ENCODE assay signal across 1 cellular context in the genomic region with DNA sequence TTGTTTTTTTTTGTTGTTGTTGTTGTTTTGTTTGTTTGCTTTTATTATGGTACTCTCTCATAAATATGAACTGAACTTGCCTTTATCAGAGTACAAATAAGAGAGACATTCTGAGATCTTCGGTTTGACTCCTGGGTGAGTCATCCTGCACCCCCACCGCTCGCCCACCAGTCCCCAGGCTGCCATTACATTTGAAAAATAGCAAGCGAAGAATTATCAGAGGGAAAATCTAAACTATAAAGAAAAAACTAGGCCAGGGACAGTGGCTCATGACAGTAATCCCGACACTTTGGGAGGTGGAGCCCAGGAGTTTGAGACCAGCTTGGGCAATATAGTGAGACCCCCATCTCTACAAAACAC.
TF ChIP-seq lines count a peak whose summit lies in the region.

No MANE protein-coding gene starts in this region.

TF ChIP-seq in K562, 482 proteins besides CTCF, POLR2A, EP300 and RAD21 (continued from another document):
- TF ChIP-seq, protein P1, sequence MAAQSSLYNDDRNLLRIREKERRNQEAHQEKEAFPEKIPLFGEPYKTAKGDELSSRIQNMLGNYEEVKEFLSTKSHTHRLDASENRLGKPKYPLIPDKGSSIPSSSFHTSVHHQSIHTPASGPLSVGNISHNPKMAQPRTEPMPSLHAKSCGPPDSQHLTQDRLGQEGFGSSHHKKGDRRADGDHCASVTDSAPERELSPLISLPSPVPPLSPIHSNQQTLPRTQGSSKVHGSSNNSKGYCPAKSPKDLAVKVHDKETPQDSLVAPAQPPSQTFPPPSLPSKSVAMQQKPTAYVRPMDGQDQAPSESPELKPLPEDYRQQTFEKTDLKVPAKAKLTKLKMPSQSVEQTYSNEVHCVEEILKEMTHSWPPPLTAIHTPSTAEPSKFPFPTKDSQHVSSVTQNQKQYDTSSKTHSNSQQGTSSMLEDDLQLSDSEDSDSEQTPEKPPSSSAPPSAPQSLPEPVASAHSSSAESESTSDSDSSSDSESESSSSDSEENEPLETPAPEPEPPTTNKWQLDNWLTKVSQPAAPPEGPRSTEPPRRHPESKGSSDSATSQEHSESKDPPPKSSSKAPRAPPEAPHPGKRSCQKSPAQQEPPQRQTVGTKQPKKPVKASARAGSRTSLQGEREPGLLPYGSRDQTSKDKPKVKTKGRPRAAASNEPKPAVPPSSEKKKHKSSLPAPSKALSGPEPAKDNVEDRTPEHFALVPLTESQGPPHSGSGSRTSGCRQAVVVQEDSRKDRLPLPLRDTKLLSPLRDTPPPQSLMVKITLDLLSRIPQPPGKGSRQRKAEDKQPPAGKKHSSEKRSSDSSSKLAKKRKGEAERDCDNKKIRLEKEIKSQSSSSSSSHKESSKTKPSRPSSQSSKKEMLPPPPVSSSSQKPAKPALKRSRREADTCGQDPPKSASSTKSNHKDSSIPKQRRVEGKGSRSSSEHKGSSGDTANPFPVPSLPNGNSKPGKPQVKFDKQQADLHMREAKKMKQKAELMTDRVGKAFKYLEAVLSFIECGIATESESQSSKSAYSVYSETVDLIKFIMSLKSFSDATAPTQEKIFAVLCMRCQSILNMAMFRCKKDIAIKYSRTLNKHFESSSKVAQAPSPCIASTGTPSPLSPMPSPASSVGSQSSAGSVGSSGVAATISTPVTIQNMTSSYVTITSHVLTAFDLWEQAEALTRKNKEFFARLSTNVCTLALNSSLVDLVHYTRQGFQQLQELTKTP (IDR thresholded peaks at IDR 0.05; ENCODE audit: low read depth in 1 of 2, partially characterized antibody in 2 of 2), result no peak
- TF ChIP-seq, protein P2, sequence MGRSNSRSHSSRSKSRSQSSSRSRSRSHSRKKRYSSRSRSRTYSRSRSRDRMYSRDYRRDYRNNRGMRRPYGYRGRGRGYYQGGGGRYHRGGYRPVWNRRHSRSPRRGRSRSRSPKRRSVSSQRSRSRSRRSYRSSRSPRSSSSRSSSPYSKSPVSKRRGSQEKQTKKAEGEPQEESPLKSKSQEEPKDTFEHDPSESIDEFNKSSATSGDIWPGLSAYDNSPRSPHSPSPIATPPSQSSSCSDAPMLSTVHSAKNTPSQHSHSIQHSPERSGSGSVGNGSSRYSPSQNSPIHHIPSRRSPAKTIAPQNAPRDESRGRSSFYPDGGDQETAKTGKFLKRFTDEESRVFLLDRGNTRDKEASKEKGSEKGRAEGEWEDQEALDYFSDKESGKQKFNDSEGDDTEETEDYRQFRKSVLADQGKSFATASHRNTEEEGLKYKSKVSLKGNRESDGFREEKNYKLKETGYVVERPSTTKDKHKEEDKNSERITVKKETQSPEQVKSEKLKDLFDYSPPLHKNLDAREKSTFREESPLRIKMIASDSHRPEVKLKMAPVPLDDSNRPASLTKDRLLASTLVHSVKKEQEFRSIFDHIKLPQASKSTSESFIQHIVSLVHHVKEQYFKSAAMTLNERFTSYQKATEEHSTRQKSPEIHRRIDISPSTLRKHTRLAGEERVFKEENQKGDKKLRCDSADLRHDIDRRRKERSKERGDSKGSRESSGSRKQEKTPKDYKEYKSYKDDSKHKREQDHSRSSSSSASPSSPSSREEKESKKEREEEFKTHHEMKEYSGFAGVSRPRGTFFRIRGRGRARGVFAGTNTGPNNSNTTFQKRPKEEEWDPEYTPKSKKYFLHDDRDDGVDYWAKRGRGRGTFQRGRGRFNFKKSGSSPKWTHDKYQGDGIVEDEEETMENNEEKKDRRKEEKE (IDR thresholded peaks at IDR 0.05; ENCODE audit: borderline replicate concordance in 1 of 2, control insufficient read depth in 1 of 2, low read depth in 2 of 2, low read length in 1 of 2), result no peak
- no peak for TF ChIP-seq TOE1 (IDR thresholded peaks at IDR 0.05; ENCODE audit: borderline replicate concordance)
- TF ChIP-seq TOE1 (CRISPR knock-in tag; IDR thresholded peaks at IDR 0.05; ENCODE audit: borderline replicate concordance, low read depth), result no peak
- TF ChIP-seq CBX2 (IDR thresholded peaks at IDR 0.05; ENCODE audit: insufficient read depth, low read length, poor library complexity, severe bottlenecking), result no peak
- TF ChIP-seq KDM1A (IDR thresholded peaks at IDR 0.05), result no peak
- TF ChIP-seq NR2C1 (IDR thresholded peaks at IDR 0.05), result no peak
- TF ChIP-seq NR2C1 (tag; IDR thresholded peaks at IDR 0.05), result no peak
- TF ChIP-seq, protein P3, sequence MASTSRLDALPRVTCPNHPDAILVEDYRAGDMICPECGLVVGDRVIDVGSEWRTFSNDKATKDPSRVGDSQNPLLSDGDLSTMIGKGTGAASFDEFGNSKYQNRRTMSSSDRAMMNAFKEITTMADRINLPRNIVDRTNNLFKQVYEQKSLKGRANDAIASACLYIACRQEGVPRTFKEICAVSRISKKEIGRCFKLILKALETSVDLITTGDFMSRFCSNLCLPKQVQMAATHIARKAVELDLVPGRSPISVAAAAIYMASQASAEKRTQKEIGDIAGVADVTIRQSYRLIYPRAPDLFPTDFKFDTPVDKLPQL (IDR thresholded peaks at IDR 0.05; ENCODE audit: extremely low read depth, insufficient read length), result no peak
- no peak for TF ChIP-seq BRF1 (IDR thresholded peaks at IDR 0.05; ENCODE audit: borderline replicate concordance, extremely low read depth, insufficient read length)
